ENCODE assay signal across 2 cellular contexts in genomic region chr2:38436227-38436664, GRCh38.
TF ChIP-seq lines count a peak whose summit lies in the region.

No MANE protein-coding gene starts in this region.

TF ChIP-seq in HepG2, 621 proteins besides CTCF, POLR2A, EP300 and RAD21 (continues in another document):
- TF ChIP-seq ZNF33B (CRISPR knock-in tag; IDR thresholded peaks at IDR 0.05), result no peak
- peak; percentile 33; the same call in 1 of the 2 replicates for TF ChIP-seq GATA4 (IDR thresholded peaks at IDR 0.05; ENCODE audit: borderline replicate concordance, low read depth)
- peak; percentile 56; the same call in 1 of the 2 replicates for TF ChIP-seq ZBTB34 (CRISPR knock-in tag; IDR thresholded peaks at IDR 0.05)
- TF ChIP-seq ZNF879 (CRISPR knock-in tag; IDR thresholded peaks at IDR 0.05), result no peak
- TF ChIP-seq ZNF142 (CRISPR knock-in tag; IDR thresholded peaks at IDR 0.05), result 0 out of 2 replicates have a peak, but pooled peaks have one; percentile 30
- no peak for TF ChIP-seq ZBTB10 (CRISPR knock-in tag; IDR thresholded peaks at IDR 0.05; ENCODE audit: borderline replicate concordance)
- peak; percentile 20; the same call in 1 of the 2 replicates for TF ChIP-seq MIER3 (CRISPR knock-in tag; IDR thresholded peaks at IDR 0.05; ENCODE audit: borderline replicate concordance)
- TF ChIP-seq NCOR1 (IDR thresholded peaks at IDR 0.05; ENCODE audit: borderline replicate concordance, low read length), result peak; percentile 90; the same call in 1 of the 2 replicates

TF ChIP-seq in WTC11, 78 proteins besides CTCF, POLR2A, EP300 and RAD21:
- TF ChIP-seq NFYB (CRISPR knock-in tag; conservative IDR thresholded peaks at IDR 0.05; ENCODE audit: low read depth) (no peak), GABPB1 (CRISPR knock-in tag; IDR thresholded peaks at IDR 0.05) (peak; percentile 35; the same call in 1 of the 2 replicates)
